ENCODE assay signal across 1 cellular context in the genomic region with DNA sequence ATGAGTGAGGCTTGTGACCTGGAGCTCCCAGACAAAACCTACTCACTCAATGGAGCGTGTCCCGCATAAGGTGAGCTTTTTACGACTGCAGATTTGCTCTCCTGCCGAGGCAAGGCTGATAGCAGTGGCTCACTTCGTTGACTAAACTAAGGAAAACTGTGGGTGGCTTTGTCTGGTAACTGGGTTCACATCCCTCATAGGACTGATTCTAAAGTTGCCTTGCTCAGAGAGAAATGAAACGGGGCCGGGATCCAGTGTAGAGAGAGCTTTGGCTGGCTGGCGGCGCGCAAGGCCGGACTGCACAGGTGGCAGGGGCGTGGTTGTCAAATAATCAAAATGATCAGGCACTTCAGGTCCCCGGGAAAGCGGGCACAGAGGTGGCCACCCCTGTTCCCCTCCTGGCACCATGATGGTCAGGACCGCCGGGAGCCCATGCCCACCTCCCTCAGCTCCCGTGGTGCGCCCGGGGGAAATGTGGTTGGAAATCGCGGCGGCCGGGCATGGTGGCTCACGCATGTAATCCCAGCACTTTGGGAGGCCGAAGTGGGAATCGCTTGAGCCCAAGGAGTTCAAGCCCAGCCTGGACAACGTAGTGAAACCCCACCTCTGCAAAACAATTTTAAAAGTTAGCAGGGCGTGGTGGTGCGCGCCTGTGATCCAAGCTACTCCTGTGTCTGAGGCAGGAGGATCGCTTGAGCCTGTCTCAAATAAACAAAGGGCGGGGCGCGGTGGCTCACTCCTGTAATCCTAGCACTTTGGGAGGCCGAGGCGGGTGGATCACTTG.
TF ChIP-seq lines count a peak whose summit lies in the region.

No MANE protein-coding gene starts in this region.

TF ChIP-seq in HepG2, 621 proteins besides CTCF, POLR2A, EP300 and RAD21 (continued from another document):
- TF ChIP-seq ZNF501 (CRISPR knock-in tag; IDR thresholded peaks at IDR 0.05) (0 out of 2 replicates have a peak, but pooled peaks have one; percentile 6), ZSCAN22 (CRISPR knock-in tag; IDR thresholded peaks at IDR 0.05) (no peak), RELA (CRISPR knock-in tag; IDR thresholded peaks at IDR 0.05) (no peak), ZBTB7B (CRISPR knock-in tag; IDR thresholded peaks at IDR 0.05) (no peak), ZNF713 (CRISPR knock-in tag; IDR thresholded peaks at IDR 0.05) (no peak), SOX5 (CRISPR knock-in tag; IDR thresholded peaks at IDR 0.05; ENCODE audit: borderline replicate concordance) (no peak), ZNF234 (CRISPR knock-in tag; conservative IDR thresholded peaks at IDR 0.05) (no peak), SRF (IDR thresholded peaks at IDR 0.05; ENCODE audit: low read depth, low read length) (no peak), ZNF687 (CRISPR knock-in tag; IDR thresholded peaks at IDR 0.05) (peak; percentile 51), HINFP (CRISPR knock-in tag; IDR thresholded peaks at IDR 0.05; ENCODE audit: low read depth) (no peak), SYNCRIP (IDR thresholded peaks at IDR 0.05; ENCODE audit: insufficient read depth, low read depth, low read length) (no peak), SPEN (CRISPR knock-in tag; IDR thresholded peaks at IDR 0.05; ENCODE audit: low read depth) (peak; percentile 36; the same call in 1 of the 2 replicates)
- TF ChIP-seq, protein P1, sequence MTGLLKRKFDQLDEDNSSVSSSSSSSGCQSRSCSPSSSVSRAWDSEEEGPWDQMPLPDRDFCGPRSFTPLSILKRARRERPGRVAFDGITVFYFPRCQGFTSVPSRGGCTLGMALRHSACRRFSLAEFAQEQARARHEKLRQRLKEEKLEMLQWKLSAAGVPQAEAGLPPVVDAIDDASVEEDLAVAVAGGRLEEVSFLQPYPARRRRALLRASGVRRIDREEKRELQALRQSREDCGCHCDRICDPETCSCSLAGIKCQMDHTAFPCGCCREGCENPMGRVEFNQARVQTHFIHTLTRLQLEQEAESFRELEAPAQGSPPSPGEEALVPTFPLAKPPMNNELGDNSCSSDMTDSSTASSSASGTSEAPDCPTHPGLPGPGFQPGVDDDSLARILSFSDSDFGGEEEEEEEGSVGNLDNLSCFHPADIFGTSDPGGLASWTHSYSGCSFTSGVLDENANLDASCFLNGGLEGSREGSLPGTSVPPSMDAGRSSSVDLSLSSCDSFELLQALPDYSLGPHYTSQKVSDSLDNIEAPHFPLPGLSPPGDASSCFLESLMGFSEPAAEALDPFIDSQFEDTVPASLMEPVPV (CRISPR knock-in tag; IDR thresholded peaks at IDR 0.05), result 0 out of 2 replicates have a peak, but pooled peaks have one; percentile 26
TF ChIP-seq in HepG2: peak in this region for 9.
